In the genomic region with DNA sequence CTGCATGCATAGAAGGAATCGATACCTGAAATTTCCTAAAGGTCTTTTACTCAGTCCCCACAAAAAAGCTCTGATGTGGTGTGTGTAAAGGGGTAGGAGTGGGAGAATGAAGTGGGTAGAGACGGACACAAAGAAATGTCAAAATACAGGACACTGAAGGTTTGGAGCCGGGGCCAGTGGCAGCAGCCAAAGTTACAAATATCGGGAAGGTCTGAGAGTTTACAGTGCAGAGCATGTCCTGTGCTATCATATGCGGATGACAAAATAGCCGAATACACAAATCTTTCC, we compare ENCODE assay signal across 1 cellular context.
TF ChIP-seq lines count a peak whose summit lies in the region.

No MANE protein-coding gene starts in this region.

TF ChIP-seq in GM23338, 12 proteins besides CTCF, POLR2A, EP300 and RAD21 (continued from another document):
- TF ChIP-seq, protein P1, sequence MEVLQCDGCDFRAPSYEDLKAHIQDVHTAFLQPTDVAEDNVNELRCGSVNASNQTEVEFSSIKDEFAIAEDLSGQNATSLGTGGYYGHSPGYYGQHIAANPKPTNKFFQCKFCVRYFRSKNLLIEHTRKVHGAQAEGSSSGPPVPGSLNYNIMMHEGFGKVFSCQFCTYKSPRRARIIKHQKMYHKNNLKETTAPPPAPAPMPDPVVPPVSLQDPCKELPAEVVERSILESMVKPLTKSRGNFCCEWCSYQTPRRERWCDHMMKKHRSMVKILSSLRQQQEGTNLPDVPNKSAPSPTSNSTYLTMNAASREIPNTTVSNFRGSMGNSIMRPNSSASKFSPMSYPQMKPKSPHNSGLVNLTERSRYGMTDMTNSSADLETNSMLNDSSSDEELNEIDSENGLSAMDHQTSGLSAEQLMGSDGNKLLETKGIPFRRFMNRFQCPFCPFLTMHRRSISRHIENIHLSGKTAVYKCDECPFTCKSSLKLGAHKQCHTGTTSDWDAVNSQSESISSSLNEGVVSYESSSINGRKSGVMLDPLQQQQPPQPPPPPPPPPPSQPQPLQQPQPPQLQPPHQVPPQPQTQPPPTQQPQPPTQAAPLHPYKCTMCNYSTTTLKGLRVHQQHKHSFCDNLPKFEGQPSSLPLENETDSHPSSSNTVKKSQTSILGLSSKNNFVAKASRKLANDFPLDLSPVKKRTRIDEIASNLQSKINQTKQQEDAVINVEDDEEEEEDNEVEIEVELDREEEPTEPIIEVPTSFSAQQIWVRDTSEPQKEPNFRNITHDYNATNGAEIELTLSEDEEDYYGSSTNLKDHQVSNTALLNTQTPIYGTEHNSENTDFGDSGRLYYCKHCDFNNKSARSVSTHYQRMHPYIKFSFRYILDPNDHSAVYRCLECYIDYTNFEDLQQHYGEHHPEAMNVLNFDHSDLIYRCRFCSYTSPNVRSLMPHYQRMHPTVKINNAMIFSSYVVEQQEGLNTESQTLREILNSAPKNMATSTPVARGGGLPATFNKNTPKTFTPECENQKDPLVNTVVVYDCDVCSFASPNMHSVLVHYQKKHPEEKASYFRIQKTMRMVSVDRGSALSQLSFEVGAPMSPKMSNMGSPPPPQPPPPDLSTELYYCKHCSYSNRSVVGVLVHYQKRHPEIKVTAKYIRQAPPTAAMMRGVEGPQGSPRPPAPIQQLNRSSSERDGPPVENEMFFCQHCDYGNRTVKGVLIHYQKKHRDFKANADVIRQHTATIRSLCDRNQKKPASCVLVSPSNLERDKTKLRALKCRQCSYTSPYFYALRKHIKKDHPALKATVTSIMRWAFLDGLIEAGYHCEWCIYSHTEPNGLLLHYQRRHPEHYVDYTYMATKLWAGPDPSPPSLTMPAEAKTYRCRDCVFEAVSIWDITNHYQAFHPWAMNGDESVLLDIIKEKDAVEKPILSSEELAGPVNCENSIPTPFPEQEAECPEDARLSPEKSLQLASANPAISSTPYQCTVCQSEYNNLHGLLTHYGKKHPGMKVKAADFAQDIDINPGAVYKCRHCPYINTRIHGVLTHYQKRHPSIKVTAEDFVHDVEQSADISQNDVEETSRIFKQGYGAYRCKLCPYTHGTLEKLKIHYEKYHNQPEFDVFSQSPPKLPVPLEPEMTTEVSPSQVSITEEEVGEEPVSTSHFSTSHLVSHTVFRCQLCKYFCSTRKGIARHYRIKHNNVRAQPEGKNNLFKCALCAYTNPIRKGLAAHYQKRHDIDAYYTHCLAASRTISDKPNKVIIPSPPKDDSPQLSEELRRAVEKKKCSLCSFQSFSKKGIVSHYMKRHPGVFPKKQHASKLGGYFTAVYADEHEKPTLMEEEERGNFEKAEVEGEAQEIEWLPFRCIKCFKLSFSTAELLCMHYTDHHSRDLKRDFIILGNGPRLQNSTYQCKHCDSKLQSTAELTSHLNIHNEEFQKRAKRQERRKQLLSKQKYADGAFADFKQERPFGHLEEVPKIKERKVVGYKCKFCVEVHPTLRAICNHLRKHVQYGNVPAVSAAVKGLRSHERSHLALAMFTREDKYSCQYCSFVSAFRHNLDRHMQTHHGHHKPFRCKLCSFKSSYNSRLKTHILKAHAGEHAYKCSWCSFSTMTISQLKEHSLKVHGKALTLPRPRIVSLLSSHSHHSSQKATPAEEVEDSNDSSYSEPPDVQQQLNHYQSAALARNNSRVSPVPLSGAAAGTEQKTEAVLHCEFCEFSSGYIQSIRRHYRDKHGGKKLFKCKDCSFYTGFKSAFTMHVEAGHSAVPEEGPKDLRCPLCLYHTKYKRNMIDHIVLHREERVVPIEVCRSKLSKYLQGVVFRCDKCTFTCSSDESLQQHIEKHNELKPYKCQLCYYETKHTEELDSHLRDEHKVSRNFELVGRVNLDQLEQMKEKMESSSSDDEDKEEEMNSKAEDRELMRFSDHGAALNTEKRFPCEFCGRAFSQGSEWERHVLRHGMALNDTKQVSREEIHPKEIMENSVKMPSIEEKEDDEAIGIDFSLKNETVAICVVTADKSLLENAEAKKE (CRISPR knock-in tag; IDR thresholded peaks at IDR 0.05): no peak
- TF ChIP-seq CREB1 (CRISPR knock-in tag; IDR thresholded peaks at IDR 0.05; ENCODE audit: low read depth): no peak
- no peak for TF ChIP-seq EZH2 (IDR thresholded peaks at IDR 0.05; ENCODE audit: low read depth, unreplicated experiment)
- no peak for TF ChIP-seq NANOG (IDR thresholded peaks at IDR 0.05; ENCODE audit: borderline replicate concordance)
- TF ChIP-seq JUNB (IDR thresholded peaks at IDR 0.05; ENCODE audit: unreplicated experiment): no peak
- TF ChIP-seq ZNF331 (CRISPR knock-in tag; IDR thresholded peaks at IDR 0.05; ENCODE audit: low read depth): no peak
- no peak for TF ChIP-seq ETS1 (IDR thresholded peaks at IDR 0.05)
